Comparison of ENCODE assay signal across 6 cellular contexts in the genomic region with DNA sequence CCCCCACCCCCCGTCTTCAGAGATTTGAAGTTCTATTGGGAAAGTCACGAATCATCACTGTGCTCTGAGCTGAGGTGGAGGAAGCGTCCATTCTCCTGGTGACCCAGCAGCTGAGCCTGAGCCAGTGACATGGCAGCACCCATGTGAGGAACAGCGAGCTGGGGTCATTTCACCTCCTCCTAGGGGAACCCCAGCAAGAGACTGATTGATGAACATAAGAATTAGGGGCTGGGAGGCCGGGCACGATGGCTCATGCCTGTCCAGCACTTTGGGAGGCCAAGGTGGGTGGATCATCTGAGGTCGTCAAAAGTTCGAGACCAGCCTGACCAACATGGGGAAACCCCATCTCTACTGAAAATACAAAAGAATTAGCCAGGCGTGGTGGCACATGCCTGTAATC. TPM values are rescaled to one million over a fixed set of nuclear protein-coding genes. Genes with fewer than 3 reads are reported as not detected.
"Had no signal": no experiment of that assay in that cellular context is flagged by ENCODE, and none has a peak within 500 bp of the region (broad histone marks: within the 10 kb centered on the region; RNA-seq: fewer than 3 reads in every experiment).

No MANE protein-coding gene starts in this region.

RNA-seq across cellular contexts. Expression of a gene that starts 11.5 kb away (rescaled TPM):
- total RNA-seq: GM23338, H9, HT-29, IMR-90, K562 had no signal
- polyA plus RNA-seq: IMR-90, K562 had no signal

RNA-seq across cellular contexts. Expression of a gene that starts 34.2 kb away (rescaled TPM):
- total RNA-seq: H1, H9, HT-29, IMR-90, K562 had no signal
- polyA plus RNA-seq: IMR-90, K562 had no signal
